ENCODE assay signal across 8 cellular contexts in the genomic region with DNA sequence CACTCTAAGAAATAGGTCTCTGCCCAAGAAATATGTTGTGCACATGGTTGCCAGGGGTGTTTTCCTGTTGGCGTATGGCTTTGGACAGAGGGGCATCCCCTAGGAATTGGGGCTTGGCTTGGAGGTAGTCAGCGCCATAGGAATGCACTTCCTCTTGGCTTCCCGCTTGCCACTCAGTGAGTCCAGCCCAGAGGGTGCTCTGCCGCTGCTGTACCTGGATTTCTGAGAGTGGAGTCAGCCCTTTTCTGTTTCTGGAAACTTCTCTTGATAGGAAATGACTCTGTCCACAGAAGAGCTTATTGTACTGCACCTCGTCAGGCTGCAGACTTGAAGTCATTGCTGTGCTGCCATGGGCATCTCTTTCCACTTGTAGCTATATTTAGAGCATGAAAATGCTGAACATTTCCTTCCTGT.
A peak's percentile ranks its signal among the peaks of the same experiment; 100 is the strongest.
DNase-seq lines count a peak whose midpoint lies in the region; ATAC-seq and TF ChIP-seq lines count a peak whose summit lies in the region.

No MANE protein-coding gene starts in this region.

- intact Hi-C loops in tibial artery (cut with DNase I; ENCODE audit: low total_unique reads), result no loop called here

- H3K9ac ChIP-seq in iPS-18a (ENCODE audit: low read length), result peak overlapping the region; percentile 4

- DNase-seq in stimulated activated CD4-positive, alpha-beta T cell treated with anti-CD3 and anti-CD28 coated beads, Interleukin-1b, Interleukin-23, amount 100 ng/mL, for 48 hours, result peak; percentile 11
- no peak for DNase-seq in stimulated activated CD4-positive, alpha-beta T cell treated with anti-CD3 and anti-CD28 coated beads, Interleukin-2, amount 100 ng/mL, for 24 hours
- DNase-seq in tibial artery (peak in 1 of 2 donors; percentile 24), putamen (ENCODE audit: low spot score) (no peak)

- no peak for TF ChIP-seq CTCF in tibial artery (IDR thresholded peaks at IDR 0.05)

- no peaks in the 10 kb centered on the region for H3K9me3 Mint-ChIP-seq in activated naive CD8-positive, alpha-beta T cell (ENCODE audit: low read depth)

- H3K27me3 ChIP-seq in iPS-18a (ENCODE audit: control insufficient read depth, insufficient read depth, low read length), result no peaks in the 10 kb centered on the region
- no peaks in the 10 kb centered on the region for H3K27me3 ChIP-seq in tibial artery

- no peak for ATAC-seq in GM18502 (IDR thresholded peaks at IDR 0.05; ENCODE audit: poor library complexity, unreplicated experiment)
- no peak for ATAC-seq in HG03571 (IDR thresholded peaks at IDR 0.05; ENCODE audit: unreplicated experiment)

- H3K4me1 Mint-ChIP-seq in activated naive CD8-positive, alpha-beta T cell (ENCODE audit: low read depth), result peaks cover 88% of the 10 kb centered on the region

- H3K27ac ChIP-seq in iPS-18a (ENCODE audit: low read length) (no peak overlapping the region), tibial artery (peak overlapping the region; percentile 40 to 41)

- H3K9me3 ChIP-seq in iPS-18a (ENCODE audit: control insufficient read depth, low read depth, low read length) (no peaks in the 10 kb centered on the region), tibial artery (no peaks in the 10 kb centered on the region)

- H3K4me3 ChIP-seq in iPS-18a (ENCODE audit: low read length), result no peak overlapping the region
- H3K4me3 ChIP-seq in tibial artery, result peak overlapping the region; percentile 36 to 42

- no peaks in the 10 kb centered on the region for H3K27me3 Mint-ChIP-seq in activated naive CD8-positive, alpha-beta T cell

- peaks cover 6% of the 10 kb centered on the region for H3K36me3 Mint-ChIP-seq in activated naive CD8-positive, alpha-beta T cell

- peak overlapping the region; percentile 36 for H3K4me3 Mint-ChIP-seq in activated naive CD8-positive, alpha-beta T cell

- H3K36me3 ChIP-seq in iPS-18a (ENCODE audit: control insufficient read depth, low read depth, low read length) (no peaks in the 10 kb centered on the region), tibial artery (no peaks in the 10 kb centered on the region)

- peaks cover 47% of the 10 kb centered on the region for H3K4me1 ChIP-seq in iPS-18a (ENCODE audit: control insufficient read depth, low read depth, low read length)
- H3K4me1 ChIP-seq in tibial artery, result peaks cover 0 to 40% (median 17%) of the 10 kb centered on the region in 4 donors

- H3K27ac Mint-ChIP-seq in activated naive CD8-positive, alpha-beta T cell, result peak overlapping the region; percentile 59
